In the genomic region with DNA sequence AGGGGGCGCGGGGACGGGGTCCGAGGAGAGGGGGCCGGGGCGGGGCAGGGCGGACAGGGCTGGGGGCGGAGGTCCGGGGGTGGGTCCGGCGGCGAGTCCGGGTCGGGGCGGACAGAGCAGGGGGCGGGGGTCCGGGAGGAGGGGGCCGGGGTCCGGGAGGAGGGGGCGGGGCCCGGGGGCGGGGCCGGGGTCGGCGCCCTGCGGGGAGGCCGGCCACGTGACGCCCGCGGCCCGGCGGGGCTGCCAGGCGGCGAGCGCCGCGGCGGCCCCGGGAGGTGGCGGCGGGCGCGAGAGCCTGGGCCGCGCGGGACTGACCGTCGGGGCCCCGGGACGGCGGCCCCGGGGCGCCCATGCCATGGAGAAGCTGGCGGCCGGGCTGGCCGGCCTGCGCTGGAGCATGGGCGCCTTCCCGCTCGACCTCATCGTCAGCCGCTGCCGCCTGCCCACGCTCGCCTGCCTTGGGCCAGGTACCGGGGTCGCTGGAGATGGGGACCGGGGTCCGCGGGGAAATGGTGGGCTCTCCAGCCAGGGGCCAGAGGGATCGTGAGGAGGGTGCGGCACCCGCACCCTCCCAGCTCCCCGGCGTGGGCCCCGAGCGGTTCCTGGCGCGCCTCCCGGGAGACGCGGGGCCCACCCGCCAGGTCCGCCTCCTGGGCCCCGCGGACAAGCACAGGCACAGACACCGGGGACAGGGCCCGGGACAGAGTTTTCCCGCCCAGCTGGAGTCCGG, we compare ENCODE assay signal across 1 cellular context.
A peak's percentile ranks its signal among the peaks of the same experiment; 100 is the strongest.
TF ChIP-seq lines count a peak whose summit lies in the region.

A gene (plus strand): TSS at position 223 of the 730 bp plus-strand sequence. CDS start 133 bp downstream, at position 356.

TF ChIP-seq in K562, 482 proteins besides CTCF, POLR2A, EP300 and RAD21 (continued from another document):
- TF ChIP-seq, protein P1, sequence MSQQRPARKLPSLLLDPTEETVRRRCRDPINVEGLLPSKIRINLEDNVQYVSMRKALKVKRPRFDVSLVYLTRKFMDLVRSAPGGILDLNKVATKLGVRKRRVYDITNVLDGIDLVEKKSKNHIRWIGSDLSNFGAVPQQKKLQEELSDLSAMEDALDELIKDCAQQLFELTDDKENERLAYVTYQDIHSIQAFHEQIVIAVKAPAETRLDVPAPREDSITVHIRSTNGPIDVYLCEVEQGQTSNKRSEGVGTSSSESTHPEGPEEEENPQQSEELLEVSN (IDR thresholded peaks at IDR 0.05; ENCODE audit: borderline replicate concordance in 1 of 2, extremely low read depth in 1 of 2, insufficient read depth in 1 of 2, insufficient read length in 1 of 2, low read depth in 1 of 2, low read length in 1 of 2, poor library complexity in 1 of 2, severe bottlenecking in 1 of 2): peak; percentile 67 to 78
- TF ChIP-seq ARID2 (IDR thresholded peaks at IDR 0.05) (no peak), ZNF263 (CRISPR knock-in tag; IDR thresholded peaks at IDR 0.05; ENCODE audit: borderline replicate concordance) (no peak), MYC (IDR thresholded peaks at IDR 0.05; ENCODE audit: low read depth, low read length) (no peak), MYC (CRISPR knock-in tag; IDR thresholded peaks at IDR 0.05; ENCODE audit: borderline replicate concordance, low read depth) (no peak), POLR2G (IDR thresholded peaks at IDR 0.05; ENCODE audit: low read depth, low read length) (peak; percentile 65), L3MBTL2 (IDR thresholded peaks at IDR 0.05) (peak; percentile 39; the same call in 1 of the 2 replicates)
TF ChIP-seq in K562: peak in this region for 14.
